In the genomic region with DNA sequence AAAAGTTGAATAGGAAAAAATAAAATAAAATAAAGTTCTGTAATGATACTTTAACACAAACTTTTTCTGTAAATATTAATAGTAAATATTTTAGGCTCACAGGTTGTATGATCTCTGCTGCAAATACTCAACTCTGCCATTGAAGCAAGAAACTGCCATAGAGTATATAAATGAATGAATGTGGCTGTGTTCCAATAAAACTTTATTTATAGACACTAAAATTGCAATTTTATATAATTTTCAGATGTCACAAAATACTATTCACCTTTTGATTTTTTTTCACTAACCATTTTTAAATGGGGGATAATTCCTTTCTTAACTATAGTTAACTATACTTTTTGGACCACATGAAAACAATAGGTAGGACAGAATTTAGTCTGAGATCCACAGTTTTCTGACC, we compare ENCODE assay signal across 2 cellular contexts.
TF ChIP-seq lines count a peak whose summit lies in the region.

No MANE protein-coding gene starts in this region.

TF ChIP-seq in GM12878, 131 proteins besides CTCF, POLR2A, EP300 and RAD21:
- no peak for TF ChIP-seq ZNF207 (IDR thresholded peaks at IDR 0.05; ENCODE audit: borderline replicate concordance)
- TF ChIP-seq, protein P1, sequence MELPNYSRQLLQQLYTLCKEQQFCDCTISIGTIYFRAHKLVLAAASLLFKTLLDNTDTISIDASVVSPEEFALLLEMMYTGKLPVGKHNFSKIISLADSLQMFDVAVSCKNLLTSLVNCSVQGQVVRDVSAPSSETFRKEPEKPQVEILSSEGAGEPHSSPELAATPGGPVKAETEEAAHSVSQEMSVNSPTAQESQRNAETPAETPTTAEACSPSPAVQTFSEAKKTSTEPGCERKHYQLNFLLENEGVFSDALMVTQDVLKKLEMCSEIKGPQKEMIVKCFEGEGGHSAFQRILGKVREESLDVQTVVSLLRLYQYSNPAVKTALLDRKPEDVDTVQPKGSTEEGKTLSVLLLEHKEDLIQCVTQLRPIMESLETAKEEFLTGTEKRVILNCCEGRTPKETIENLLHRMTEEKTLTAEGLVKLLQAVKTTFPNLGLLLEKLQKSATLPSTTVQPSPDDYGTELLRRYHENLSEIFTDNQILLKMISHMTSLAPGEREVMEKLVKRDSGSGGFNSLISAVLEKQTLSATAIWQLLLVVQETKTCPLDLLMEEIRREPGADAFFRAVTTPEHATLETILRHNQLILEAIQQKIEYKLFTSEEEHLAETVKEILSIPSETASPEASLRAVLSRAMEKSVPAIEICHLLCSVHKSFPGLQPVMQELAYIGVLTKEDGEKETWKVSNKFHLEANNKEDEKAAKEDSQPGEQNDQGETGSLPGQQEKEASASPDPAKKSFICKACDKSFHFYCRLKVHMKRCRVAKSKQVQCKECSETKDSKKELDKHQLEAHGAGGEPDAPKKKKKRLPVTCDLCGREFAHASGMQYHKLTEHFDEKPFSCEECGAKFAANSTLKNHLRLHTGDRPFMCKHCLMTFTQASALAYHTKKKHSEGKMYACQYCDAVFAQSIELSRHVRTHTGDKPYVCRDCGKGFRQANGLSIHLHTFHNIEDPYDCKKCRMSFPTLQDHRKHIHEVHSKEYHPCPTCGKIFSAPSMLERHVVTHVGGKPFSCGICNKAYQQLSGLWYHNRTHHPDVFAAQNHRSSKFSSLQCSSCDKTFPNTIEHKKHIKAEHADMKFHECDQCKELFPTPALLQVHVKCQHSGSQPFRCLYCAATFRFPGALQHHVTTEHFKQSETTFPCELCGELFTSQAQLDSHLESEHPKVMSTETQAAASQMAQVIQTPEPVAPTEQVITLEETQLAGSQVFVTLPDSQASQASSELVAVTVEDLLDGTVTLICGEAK (IDR thresholded peaks at IDR 0.05; ENCODE audit: borderline replicate concordance) = peak; percentile 58
TF ChIP-seq in GM12878: peak in this region for 1.

TF ChIP-seq in K562, 482 proteins besides CTCF, POLR2A, EP300 and RAD21:
- TF ChIP-seq CCNT2 (IDR thresholded peaks at IDR 0.05; ENCODE audit: borderline replicate concordance, extremely low read depth, insufficient read length, low read depth, low read length) = no peak
- TF ChIP-seq ZNF324 (CRISPR knock-in tag; IDR thresholded peaks at IDR 0.05) = no peak
- TF ChIP-seq, protein P1 (IDR thresholded peaks at IDR 0.05) = peak; percentile 90
- TF ChIP-seq, protein P1 (CRISPR knock-in tag; IDR thresholded peaks at IDR 0.05) = no peak
- no peak for TF ChIP-seq NFE2L1 (tag; IDR thresholded peaks at IDR 0.05; ENCODE audit: borderline replicate concordance, low read depth)
- no peak for TF ChIP-seq ZNF217 (CRISPR knock-in tag; IDR thresholded peaks at IDR 0.05)
- TF ChIP-seq, protein P2, sequence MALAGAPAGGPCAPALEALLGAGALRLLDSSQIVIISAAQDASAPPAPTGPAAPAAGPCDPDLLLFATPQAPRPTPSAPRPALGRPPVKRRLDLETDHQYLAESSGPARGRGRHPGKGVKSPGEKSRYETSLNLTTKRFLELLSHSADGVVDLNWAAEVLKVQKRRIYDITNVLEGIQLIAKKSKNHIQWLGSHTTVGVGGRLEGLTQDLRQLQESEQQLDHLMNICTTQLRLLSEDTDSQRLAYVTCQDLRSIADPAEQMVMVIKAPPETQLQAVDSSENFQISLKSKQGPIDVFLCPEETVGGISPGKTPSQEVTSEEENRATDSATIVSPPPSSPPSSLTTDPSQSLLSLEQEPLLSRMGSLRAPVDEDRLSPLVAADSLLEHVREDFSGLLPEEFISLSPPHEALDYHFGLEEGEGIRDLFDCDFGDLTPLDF (CRISPR knock-in tag; IDR thresholded peaks at IDR 0.05) = no peak
- no peak for TF ChIP-seq PHF21A (IDR thresholded peaks at IDR 0.05; ENCODE audit: borderline replicate concordance, low read depth)
